9 cellular contexts compared by ENCODE assay signal in genomic region chr6:164109770-164110140, GRCh38.
DNase-seq lines count a peak whose midpoint lies in the region; ATAC-seq, FAIRE-seq and TF ChIP-seq lines count a peak whose summit lies in the region.
"Had no signal": no experiment of that assay in that cellular context is flagged by ENCODE, and none has a peak within 500 bp of the region (broad histone marks: within the 10 kb centered on the region; RNA-seq: fewer than 3 reads in every experiment).

No MANE protein-coding gene starts in this region.

- H3K4me3 ChIP-seq in GM12878 = no peak overlapping the region

- no peaks in the 10 kb centered on the region for H4K20me1 ChIP-seq in GM12878 (ENCODE audit: control insufficient read depth, insufficient read depth)

- H3K79me2 ChIP-seq in GM12878 (ENCODE audit: control insufficient read depth, insufficient read depth, low read length) = no peaks in the 10 kb centered on the region

- no peak overlapping the region for H3K27ac ChIP-seq in GM12878 (ENCODE audit: control insufficient read depth, insufficient read depth)

- peak overlapping the region; percentile 61 to 85 for H3K27ac Mint-ChIP-seq in natural killer cell
- no peak overlapping the region for H3K27ac Mint-ChIP-seq in natural killer cell treated with Interleukin-12 subunit alpha and Interleukin-12 subunit beta and Interleukin-15 and Interleukin-18, amount 100 ng/mL, for 72 hours
- H3K27ac Mint-ChIP-seq: activated naive CD4-positive, alpha-beta T cell treated with anti-CD3 and anti-CD28 coated beads, Interleukin-2, amount 10 ng/mL, durations not matched to agents 7 days and 5 days had no signal

- no peaks in the 10 kb centered on the region for H3K36me3 ChIP-seq in GM12878 (ENCODE audit: control insufficient read depth in 2 of 2, insufficient read depth in 2 of 2, low read length in 1 of 2)

- no peak for TF ChIP-seq POLR2A in GM12878 (IDR thresholded peaks at IDR 0.05; ENCODE audit: low read depth, low read length)

- CTCF ChIA-PET in GM12878 (lab: Yijun Ruan, JAX) = interaction anchor here (1.5 kb wide), 1 partner anchor 12 kb away, joined by 3 read pairs; no protein-coding TSS in a partner anchor

- intact Hi-C loops in natural killer cell (cut with micrococcal nuclease) (loop anchor here (5.0 to 10.0 kb wide), 2 partner anchors 125 to 692 kb away; no protein-coding TSS in a partner anchor), GM12878 (cut with micrococcal nuclease; ENCODE audit: unreplicated experiment) (loop anchor here (10.0 kb wide), 2 partner anchors 695 to 815 kb away; partner anchors contain the start of gene QKI)

- TF ChIP-seq CTCF in natural killer cell (IDR thresholded peaks at IDR 0.05) (peak; percentile 35), GM12878 (IDR thresholded peaks at IDR 0.05 in 2 of 3, conservative IDR thresholded peaks at IDR 0.05 in 1 of 3; ENCODE audit: control insufficient read depth in 2 of 3, extremely low read depth in 1 of 3, insufficient read depth in 1 of 3, low read depth in 3 of 3, low read length in 3 of 3) (peak; percentile 22 to 32 (median 26); a peak in 4 of 6 replicates)

- no peak for TF ChIP-seq EP300 in GM12878 (IDR thresholded peaks at IDR 0.05; ENCODE audit: borderline replicate concordance in 1 of 2, control insufficient read depth in 1 of 2, low read depth in 2 of 2, low read length in 2 of 2)

- no peaks in the 10 kb centered on the region for H3K9me3 Mint-ChIP-seq in natural killer cell
- no peaks in the 10 kb centered on the region for H3K9me3 Mint-ChIP-seq in natural killer cell treated with Interleukin-12 subunit alpha and Interleukin-12 subunit beta and Interleukin-15 and Interleukin-18, amount 100 ng/mL, for 72 hours
- H3K9me3 Mint-ChIP-seq: activated naive CD4-positive, alpha-beta T cell treated with anti-CD3 and anti-CD28 coated beads, Interleukin-2, amount 10 ng/mL, durations not matched to agents 7 days and 5 days had no signal

- H3K4me2 ChIP-seq in GM12878 (ENCODE audit: control insufficient read depth, insufficient read depth) = no peak overlapping the region

- H3K36me3 Mint-ChIP-seq in natural killer cell = peaks cover 5% of the 10 kb centered on the region
- no peaks in the 10 kb centered on the region for H3K36me3 Mint-ChIP-seq in natural killer cell treated with Interleukin-12 subunit alpha and Interleukin-12 subunit beta and Interleukin-15 and Interleukin-18, amount 100 ng/mL, for 72 hours
- H3K36me3 Mint-ChIP-seq: activated naive CD4-positive, alpha-beta T cell treated with anti-CD3 and anti-CD28 coated beads, Interleukin-2, amount 10 ng/mL, durations not matched to agents 7 days and 5 days had no signal

- ATAC-seq in natural killer cell = no peak
- ATAC-seq in natural killer cell treated with Interleukin-12 subunit alpha and Interleukin-12 subunit beta and Interleukin-15 and Interleukin-18, amount 100 ng/mL, for 72 hours = no peak
- no peak for ATAC-seq in GM12878
- ATAC-seq in HG03159 (IDR thresholded peaks at IDR 0.05; ENCODE audit: unreplicated experiment) = no peak

- no peak for DNase-seq in natural killer cell
- DNase-seq in natural killer cell treated with Interleukin-12 subunit alpha and Interleukin-12 subunit beta and Interleukin-15 and Interleukin-18, amount 100 ng/mL, for 72 hours (ENCODE audit: low spot score) = no peak
- DNase-seq in GM12878 (ENCODE audit: low read depth, low spot score) = no peak
- peak; percentile 15 for DNase-seq in left kidney (ENCODE audit: low read depth, low spot score)
- no peak for DNase-seq in NCI-H2227 treated with DMSO at 0.1 percent for 48 hours (lab: John Stamatoyannopoulos, UW)
- DNase-seq in GM19239 (ENCODE audit: insufficient read length, low spot score) = no peak
- DNase-seq in retina = no peak
- DNase-seq: activated naive CD4-positive, alpha-beta T cell treated with anti-CD3 and anti-CD28 coated beads, Interleukin-2, amount 10 ng/mL, durations not matched to agents 7 days and 5 days had no signal

- no peaks in the 10 kb centered on the region for H3K27me3 ChIP-seq in GM12878 (replicated peaks in 1 of 2; ENCODE audit: control insufficient read depth in 2 of 2, insufficient read depth in 2 of 2, low read length in 1 of 2)

- SMC1A ChIA-PET in GM12878 (lab: Charles Lee; ENCODE audit: uncharacterized antibody, unreplicated experiment) = interaction anchor here (1.0 kb wide), 2 partner anchors 10 to 1252 kb away, joined by 3 to 4 read pairs; no protein-coding TSS in a partner anchor

- H3K9me3 ChIP-seq in GM12878 (replicated peaks; ENCODE audit: control insufficient read depth, insufficient read depth, low read length) = no peaks in the 10 kb centered on the region

- no peak overlapping the region for H3K9ac ChIP-seq in GM12878 (ENCODE audit: control insufficient read depth, insufficient read depth, low read length)

- H3K4me1 ChIP-seq in GM12878 (ENCODE audit: control insufficient read depth, insufficient read depth, low read length) = no peaks in the 10 kb centered on the region

- in situ Hi-C loops in GM12878 (cut with MboI) = no loop called here

- peak overlapping the region; percentile 71 for H3K4me3 Mint-ChIP-seq in natural killer cell
- H3K4me3 Mint-ChIP-seq in natural killer cell treated with Interleukin-12 subunit alpha and Interleukin-12 subunit beta and Interleukin-15 and Interleukin-18, amount 100 ng/mL, for 72 hours = no peak overlapping the region
- H3K4me3 Mint-ChIP-seq: activated naive CD4-positive, alpha-beta T cell treated with anti-CD3 and anti-CD28 coated beads, Interleukin-2, amount 10 ng/mL, durations not matched to agents 7 days and 5 days had no signal

- H2AFZ ChIP-seq in GM12878 (ENCODE audit: control insufficient read depth, low read depth, low read length) = no peak overlapping the region

- TF ChIP-seq RAD21 in GM12878 (IDR thresholded peaks at IDR 0.05; ENCODE audit: insufficient read depth, low read depth, low read length) = peak; percentile 27; the same call in 1 of the 2 replicates

- peaks cover 28 to 45% of the 10 kb centered on the region in 2 donors for H3K27me3 Mint-ChIP-seq in natural killer cell (ENCODE audit: low read depth in 2 of 2)
- H3K27me3 Mint-ChIP-seq in natural killer cell treated with Interleukin-12 subunit alpha and Interleukin-12 subunit beta and Interleukin-15 and Interleukin-18, amount 100 ng/mL, for 72 hours = peaks cover 26 to 30% of the 10 kb centered on the region in 2 donors

- POLR2A ChIA-PET in GM12878 (lab: Charles Lee) = no interaction called here

- RAD21 ChIA-PET in GM12878 (lab: Charles Lee; ENCODE audit: unreplicated experiment) = no interaction called here

- BruUV-seq in GM12878 (replicated peaks; lab: Mats Ljungman, UMichigan) = no TSS peak

- FAIRE-seq in GM12878 (lab: Jason Lieb, UNC) = no peak
- FAIRE-seq in GM19239 (lab: Jason Lieb, UNC) = no peak

- WGBS in GM12878 (ENCODE audit: insufficient coverage, insufficient replicate concordance, low lambda C conversion rate, missing lambda C conversion rate) = 17% methylated on average over 6 of the region's 6 CpGs

- peaks cover 27% of the 10 kb centered on the region in 2 donors for H3K4me1 Mint-ChIP-seq in natural killer cell
- peaks cover 20% of the 10 kb centered on the region in 2 donors for H3K4me1 Mint-ChIP-seq in natural killer cell treated with Interleukin-12 subunit alpha and Interleukin-12 subunit beta and Interleukin-15 and Interleukin-18, amount 100 ng/mL, for 72 hours (ENCODE audit: low read depth in 2 of 2)
- H3K4me1 Mint-ChIP-seq: activated naive CD4-positive, alpha-beta T cell treated with anti-CD3 and anti-CD28 coated beads, Interleukin-2, amount 10 ng/mL, durations not matched to agents 7 days and 5 days had no signal

TF ChIP-seq in GM12878, 131 proteins besides CTCF, POLR2A, EP300 and RAD21:
- TF ChIP-seq PKNOX1 (IDR thresholded peaks at IDR 0.05) (no peak), CREB1 (IDR thresholded peaks at IDR 0.05; ENCODE audit: low read depth) (no peak), KLF5 (IDR thresholded peaks at IDR 0.05; ENCODE audit: partially characterized antibody) (no peak)

Comparison
In these comparisons a context has a peak if more than half of its experiments do, and no peak if none do; other contexts are left out.
1. H3K27ac Mint-ChIP-seq: peak in natural killer cell (2 of 2); none in natural killer cell treated with Interleukin-12 subunit alpha and Interleukin-12 subunit beta and Interleukin-15 and Interleukin-18, amount 100 ng/mL, for 72 hours (0 of 2).